In the genomic region with DNA sequence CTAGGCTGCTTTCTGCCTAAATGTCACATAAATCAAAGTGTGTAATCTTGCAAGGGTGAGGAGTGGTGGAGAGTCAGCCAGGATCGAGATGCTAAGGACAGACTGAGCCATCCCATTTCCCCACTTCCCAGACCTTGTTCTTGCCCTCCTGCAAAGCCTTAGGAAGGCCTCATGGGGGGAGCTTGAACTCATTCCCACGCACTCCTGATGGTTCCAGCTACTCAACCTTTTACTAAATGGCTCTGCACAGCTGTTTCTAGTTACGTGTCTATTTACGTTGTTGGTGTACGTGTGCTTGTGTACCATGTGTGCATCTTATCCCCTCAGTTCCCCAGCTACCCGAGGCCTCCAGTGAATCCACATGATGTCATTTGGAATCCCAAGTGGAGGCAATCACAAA, we compare ENCODE assay signal across 17 cellular contexts.
"Had no signal": no experiment of that assay in that cellular context is flagged by ENCODE, and none has a peak within 500 bp of the region (broad histone marks: within the 10 kb centered on the region; RNA-seq: fewer than 3 reads in every experiment).

No MANE protein-coding gene starts in this region.

- DNase-seq: activated CD4-positive, alpha-beta memory T cell treated with anti-CD3 and anti-CD28 coated beads, Interleukin-2, amount 10 ng/mL, durations not matched to agents 7 days and 5 days; activated CD4-positive, alpha-beta T cell treated with anti-CD3 and anti-CD28 coated beads, Interleukin-2, amount 10 ng/mL, durations not matched to agents 24 days and 14 days; activated effector memory CD4-positive, alpha-beta T cell treated with anti-CD3 and anti-CD28 coated beads, Interleukin-2, amount 50 U/mL, for 16 hours; activated naive CD4-positive, alpha-beta T cell treated with anti-CD3 and anti-CD28 coated beads, Interleukin-2, amount 10 ng/mL, durations not matched to agents 7 days and 5 days; activated T-cell treated with anti-CD3 and anti-CD28 coated beads, Interleukin-2, amount 50 U/mL, for 72 hours; caudate nucleus; effector CD4-positive, alpha-beta T cell; head of caudate nucleus; lower lobe of right lung; naive B cell; occipital lobe; sigmoid colon; stimulated activated naive CD8-positive, alpha-beta T cell treated with anti-CD3 and anti-CD28 coated beads, Interleukin-15, amount 100 ng/mL, for 72 hours; uterus had no signal

- H3K36me3 ChIP-seq: gastroesophageal sphincter, lower lobe of right lung, sigmoid colon, tibial nerve, uterus had no signal

- H3K27me3 ChIP-seq: gastroesophageal sphincter, sigmoid colon, tibial nerve, uterus had no signal

- H3K4me3 ChIP-seq: gastroesophageal sphincter, lower lobe of right lung, sigmoid colon, tibial nerve, uterus had no signal

- H3K4me1 ChIP-seq: lower lobe of right lung, uterus had no signal

- ATAC-seq: activated CD4-positive, CD25-positive, alpha-beta regulatory T cell treated with anti-CD3 and anti-CD28 coated beads, Interleukin-2, amount 50 U/mL, for 24 hours; activated T-cell treated with anti-CD3 and anti-CD28 coated beads, Interleukin-2, amount 50 U/mL, for 72 hours; gastroesophageal sphincter; lower lobe of right lung; stimulated activated naive CD8-positive, alpha-beta T cell treated with anti-CD3 and anti-CD28 coated beads, Interleukin-15, amount 100 ng/mL, for 72 hours had no signal

- H3K27ac ChIP-seq: lower lobe of right lung, sigmoid colon, tibial nerve, uterus had no signal

- H3K9me3 ChIP-seq: gastroesophageal sphincter, lower lobe of right lung, sigmoid colon, tibial nerve, uterus had no signal
